8 cellular contexts compared by ENCODE assay signal in the genomic region with DNA sequence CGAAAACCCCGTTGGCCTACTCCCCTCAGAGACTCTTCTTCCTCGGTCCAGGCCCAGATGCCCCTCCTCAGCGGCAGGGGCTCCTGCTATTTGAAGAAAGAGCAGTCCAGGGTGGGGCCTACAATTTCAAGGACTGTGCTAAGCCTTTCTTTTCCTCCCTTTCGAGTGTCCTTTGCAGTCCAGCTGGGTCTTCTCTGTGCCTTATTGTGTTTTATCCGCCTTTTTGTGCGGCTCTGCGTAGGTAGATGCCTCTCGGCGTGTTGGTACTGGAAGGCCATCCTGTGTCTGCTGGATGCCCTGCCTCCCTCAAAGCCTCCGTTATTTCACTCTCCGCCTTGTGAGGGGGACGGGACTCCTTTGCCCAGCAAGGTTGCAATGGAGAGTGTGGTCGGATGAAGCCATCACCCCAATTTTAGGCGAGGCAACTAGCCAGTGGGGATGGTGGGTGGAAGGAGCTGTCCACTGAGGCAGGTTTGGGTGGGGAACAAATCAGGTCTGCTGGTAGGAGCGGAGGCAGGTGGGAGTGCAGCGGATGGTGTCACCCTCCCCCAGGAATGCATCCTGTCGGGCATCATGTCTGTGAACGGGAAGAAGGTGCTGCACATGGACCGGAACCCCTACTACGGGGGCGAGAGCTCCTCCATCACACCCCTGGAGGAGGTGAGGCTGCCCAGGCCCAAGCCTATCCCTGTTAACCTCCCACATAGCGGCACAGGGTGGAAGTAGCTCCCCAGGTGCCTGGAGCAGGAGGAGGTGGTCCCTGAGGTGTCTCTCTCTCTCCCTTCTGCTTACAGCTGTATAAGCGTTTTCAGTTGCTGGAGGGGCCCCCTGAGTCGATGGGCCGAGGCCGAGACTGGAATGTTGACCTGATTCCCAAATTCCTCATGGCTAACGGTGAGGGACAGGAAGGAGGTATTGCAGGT. TPM values are rescaled to one million over a fixed set of nuclear protein-coding genes. Genes with fewer than 3 reads are reported as not detected.
DNase-seq lines count a peak whose midpoint lies in the region; ATAC-seq and TF ChIP-seq lines count a peak whose summit lies in the region.

No MANE protein-coding gene starts in this region.

- H3K4me3 Mint-ChIP-seq in brain, result peak overlapping the region; percentile 89 to 96 (median 94)

- H3K9ac ChIP-seq in mesenchymal stem cell (ENCODE audit: low read length), result peak overlapping the region; percentile 82

- no peak overlapping the region for H2BK15ac ChIP-seq in mesenchymal stem cell (ENCODE audit: low read depth, poor library complexity, severe bottlenecking)

- H3K9me3 ChIP-seq in heart left ventricle (no peaks in the 10 kb centered on the region), mesenchymal stem cell (ENCODE audit: control insufficient read depth, low read length) (no peaks in the 10 kb centered on the region)

- intact Hi-C loops in heart left ventricle (cut with DNase I), result loop anchor here in 5 of 10 donors (2.0 to 10.0 kb wide), 5 partner anchors 25 to 79 kb away; partner anchors contain the start of genes EMD (in 1 of the 5), FAM3A (in 1 of the 5), FLNA (in 1 of the 5) and LAGE3 (in 1 of the 5)
- intact Hi-C loops in left cardiac atrium (cut with DNase I), result no loop called here

- DNase-seq in heart left ventricle (no peak), left cardiac atrium (no peak), mesenchymal stem cell (no peak), NCI-H128 (lab: John Stamatoyannopoulos, UW; ENCODE audit: unreplicated experiment) (no peak), occipital lobe (lab: John Stamatoyannopoulos, UW) (no peak)

- H3K27ac ChIP-seq in heart left ventricle (peak overlapping the region in 9 of 12 donors; percentile 24 to 94 (median 87)), mesenchymal stem cell (ENCODE audit: low read length, poor library complexity, severe bottlenecking) (peak overlapping the region; percentile 43), urinary bladder (ENCODE audit: low read depth) (no peak overlapping the region)

- H2AFZ ChIP-seq in mesenchymal stem cell (ENCODE audit: low read depth, low read length), result no peak overlapping the region

- H3K79me1 ChIP-seq in mesenchymal stem cell (replicated peaks; ENCODE audit: low read length, poor library complexity, severe bottlenecking), result peaks cover 5% of the 10 kb centered on the region

- peak overlapping the region; percentile 69 for H2AK5ac ChIP-seq in mesenchymal stem cell (ENCODE audit: low read length, severe bottlenecking)

- TF ChIP-seq CTCF in heart left ventricle (IDR thresholded peaks at IDR 0.05) (no peak), brain (conservative IDR thresholded peaks at IDR 0.05) (no peak)

- peaks cover 0 to 46% (median 0%) of the 10 kb centered on the region in 5 experiments for H3K9me3 Mint-ChIP-seq in brain

- H3K27me3 ChIP-seq in heart left ventricle (no peaks in the 10 kb centered on the region), mesenchymal stem cell (ENCODE audit: control insufficient read depth in 1 of 2, insufficient read depth in 1 of 2, low read length in 2 of 2) (no peaks in the 10 kb centered on the region)

- H3K14ac ChIP-seq in mesenchymal stem cell (ENCODE audit: low read length in 2 of 2), result no peak overlapping the region

- H3K27ac Mint-ChIP-seq in brain, result peak overlapping the region; percentile 94 to 98 (median 97)

- no peak overlapping the region for H2BK12ac ChIP-seq in mesenchymal stem cell (ENCODE audit: low read length in 2 of 2)

- H4K91ac ChIP-seq in mesenchymal stem cell (ENCODE audit: low read length), result no peak overlapping the region

- H3K4ac ChIP-seq in mesenchymal stem cell (ENCODE audit: low read depth in 1 of 2, low read length in 2 of 2), result peak overlapping the region; percentile 51 to 85

- no peak overlapping the region for H2BK120ac ChIP-seq in mesenchymal stem cell (ENCODE audit: low read depth, low read length)

- no peak overlapping the region for H4K8ac ChIP-seq in mesenchymal stem cell (ENCODE audit: low read length)

- H3K4me2 ChIP-seq in mesenchymal stem cell (ENCODE audit: low read length, poor library complexity, severe bottlenecking), result peak overlapping the region; percentile 78

- ATAC-seq in heart left ventricle (no peak), left cardiac atrium (no peak), GM21528 (IDR thresholded peaks at IDR 0.05; ENCODE audit: low FRiP score, unreplicated experiment) (no peak)

- H3K18ac ChIP-seq in mesenchymal stem cell (ENCODE audit: low read depth in 1 of 2, low read length in 2 of 2), result no peak overlapping the region

- peaks cover 39% of the 10 kb centered on the region for H3K36me3 Mint-ChIP-seq in brain

- H3K36me3 ChIP-seq in heart left ventricle (peaks cover 0 to 46% (median 30%) of the 10 kb centered on the region in 9 donors), mesenchymal stem cell (ENCODE audit: control insufficient read depth in 1 of 2, insufficient read depth in 2 of 2, low read depth in 1 of 2, low read length in 2 of 2) (peaks cover 47 to 75% of the 10 kb centered on the region in 2 experiments), urinary bladder (ENCODE audit: insufficient read depth) (no peaks in the 10 kb centered on the region)

- H3K4me3 ChIP-seq in heart left ventricle (peak overlapping the region in 11 of 12 donors; percentile 60 to 96 (median 77)), mesenchymal stem cell (ENCODE audit: insufficient read depth in 1 of 2, low read depth in 1 of 2, low read length in 2 of 2) (peak overlapping the region; percentile 78 to 83), urinary bladder (ENCODE audit: low read depth, low read length) (peak overlapping the region; percentile 82)

- H2BK5ac ChIP-seq in mesenchymal stem cell (ENCODE audit: low read depth, low read length, poor library complexity, severe bottlenecking), result no peak overlapping the region

- peaks cover 3% of the 10 kb centered on the region for H3K27me3 Mint-ChIP-seq in brain

- WGBS in heart left ventricle, 4 donors, result 29 to 64% (median 49%) methylated on average over 23 to 28 of the region's 28 CpGs
- WGBS in mesenchymal stem cell, result 51% methylated on average over 24 of the region's 28 CpGs
- WGBS in urinary bladder, result 28% methylated on average over 28 of the region's 28 CpGs

- peaks cover 38% of the 10 kb centered on the region for H3K4me1 Mint-ChIP-seq in brain

- H3K4me1 ChIP-seq in heart left ventricle, result peaks cover 0 to 16% (median 4%) of the 10 kb centered on the region in 12 donors
- peaks cover 21% of the 10 kb centered on the region for H3K4me1 ChIP-seq in mesenchymal stem cell (ENCODE audit: control insufficient read depth, insufficient read depth, low read depth, low read length)
- no peaks in the 10 kb centered on the region for H3K4me1 ChIP-seq in urinary bladder (ENCODE audit: insufficient read depth)

- H3K23ac ChIP-seq in mesenchymal stem cell (ENCODE audit: low read length in 2 of 2), result no peak overlapping the region

- TF ChIP-seq POLR2A in heart left ventricle (IDR thresholded peaks at IDR 0.05), result no peak

RNA-seq across cellular contexts. Expression of gene GDI1, which starts 1.3 kb away (rescaled TPM):
- total RNA-seq in heart left ventricle, result 100 to 1,000 TPM in 2 of 9 donors, 10 to 100 TPM in 7; 73.6 to 105 (median 92.2) TPM
- 100 to 1,000 TPM in 1 of 2 donors, 10 to 100 TPM in 1; 77.1 to 152 TPM for polyA plus RNA-seq in heart left ventricle
- 10 to 100 TPM; 76.8 to 98.5 TPM for total RNA-seq in left cardiac atrium
- polyA plus RNA-seq in brain (ENCODE audit: insufficient read depth, low read depth, low replicate concordance), result 830 TPM
- 109 TPM for polyA plus RNA-seq in mesenchymal stem cell (2013, experiment 1 of 2)
- polyA plus RNA-seq in mesenchymal stem cell (2013, experiment 2 of 2), result 102 TPM
- 33.0 TPM for total RNA-seq in urinary bladder
- polyA plus RNA-seq in urinary bladder, result 138 TPM
- 192 TPM for total RNA-seq in occipital lobe

RNA-seq across cellular contexts. Expression of gene FAM50A, which starts 5.7 kb away (rescaled TPM):
- total RNA-seq in heart left ventricle, result 10 to 100 TPM; 27.7 to 65.1 (median 41.2) TPM
- 100 to 1,000 TPM; 118 to 119 TPM for polyA plus RNA-seq in heart left ventricle
- 10 to 100 TPM; 48.7 to 58.9 TPM for total RNA-seq in left cardiac atrium
- polyA plus RNA-seq in brain (ENCODE audit: insufficient read depth, low read depth, low replicate concordance), result 125 TPM
- 129 TPM for polyA plus RNA-seq in mesenchymal stem cell (2013, experiment 1 of 2)
- 129 TPM for polyA plus RNA-seq in mesenchymal stem cell (2013, experiment 2 of 2)
- total RNA-seq in urinary bladder, result 14.9 TPM
- polyA plus RNA-seq in urinary bladder, result 81.9 TPM
- 13.1 TPM for total RNA-seq in occipital lobe

RNA-seq across cellular contexts. Expression of gene ATP6AP1, which starts 9.8 kb away (rescaled TPM):
- total RNA-seq in heart left ventricle (100 to 1,000 TPM in 2 of 9 donors, 10 to 100 TPM in 7; 67.7 to 127 (median 84.2) TPM), left cardiac atrium (10 to 100 TPM; 70.8 to 86.0 TPM), urinary bladder (25.5 TPM), occipital lobe (42.7 TPM)
- polyA plus RNA-seq in heart left ventricle (100 to 1,000 TPM in 1 of 2 donors, 10 to 100 TPM in 1; 33.8 to 111 TPM), brain (ENCODE audit: insufficient read depth, low read depth, low replicate concordance) (270 TPM), urinary bladder (91.8 TPM)
- 157 TPM for polyA plus RNA-seq in mesenchymal stem cell (2013, experiment 1 of 2)
- 156 TPM for polyA plus RNA-seq in mesenchymal stem cell (2013, experiment 2 of 2)

RNA-seq across cellular contexts. Expression of gene PLXNA3, which starts 19.8 kb away (rescaled TPM):
- total RNA-seq in heart left ventricle, result 10 to 100 TPM in 7 of 9 donors, 1 to 10 TPM in 2; 4.7 to 46.6 (median 15.3) TPM
- polyA plus RNA-seq in heart left ventricle, result 10 to 100 TPM in 1 of 2 donors, 1 to 10 TPM in 1; 8.7 to 12.2 TPM
- total RNA-seq in left cardiac atrium, result 10 to 100 TPM; 24.0 to 28.1 TPM
- 77.4 TPM for polyA plus RNA-seq in brain (ENCODE audit: insufficient read depth, low read depth, low replicate concordance)
- 50.5 TPM for polyA plus RNA-seq in mesenchymal stem cell (2013, experiment 1 of 2)
- 47.0 TPM for polyA plus RNA-seq in mesenchymal stem cell (2013, experiment 2 of 2)
- 17.3 TPM for total RNA-seq in urinary bladder
- polyA plus RNA-seq in urinary bladder, result 10.1 TPM
- 14.5 TPM for total RNA-seq in occipital lobe

RNA-seq across cellular contexts. Expression of gene TAFAZZIN, which starts 26.9 kb away (rescaled TPM):
- 10 to 100 TPM; 29.1 to 38.6 (median 34.5) TPM for total RNA-seq in heart left ventricle
- 10 to 100 TPM; 27.2 to 51.1 TPM for polyA plus RNA-seq in heart left ventricle
- total RNA-seq in left cardiac atrium, result 10 to 100 TPM; 36.6 to 41.2 TPM
- polyA plus RNA-seq in brain (ENCODE audit: insufficient read depth, low read depth, low replicate concordance), result 23.3 TPM
- 15.9 TPM for polyA plus RNA-seq in mesenchymal stem cell (2013, experiment 1 of 2)
- 14.1 TPM for polyA plus RNA-seq in mesenchymal stem cell (2013, experiment 2 of 2)
- 13.4 TPM for total RNA-seq in urinary bladder
- polyA plus RNA-seq in urinary bladder, result 33.4 TPM
- total RNA-seq in occipital lobe, result 10.9 TPM
